Comparison of ENCODE assay signal across 8 cellular contexts in the genomic region with DNA sequence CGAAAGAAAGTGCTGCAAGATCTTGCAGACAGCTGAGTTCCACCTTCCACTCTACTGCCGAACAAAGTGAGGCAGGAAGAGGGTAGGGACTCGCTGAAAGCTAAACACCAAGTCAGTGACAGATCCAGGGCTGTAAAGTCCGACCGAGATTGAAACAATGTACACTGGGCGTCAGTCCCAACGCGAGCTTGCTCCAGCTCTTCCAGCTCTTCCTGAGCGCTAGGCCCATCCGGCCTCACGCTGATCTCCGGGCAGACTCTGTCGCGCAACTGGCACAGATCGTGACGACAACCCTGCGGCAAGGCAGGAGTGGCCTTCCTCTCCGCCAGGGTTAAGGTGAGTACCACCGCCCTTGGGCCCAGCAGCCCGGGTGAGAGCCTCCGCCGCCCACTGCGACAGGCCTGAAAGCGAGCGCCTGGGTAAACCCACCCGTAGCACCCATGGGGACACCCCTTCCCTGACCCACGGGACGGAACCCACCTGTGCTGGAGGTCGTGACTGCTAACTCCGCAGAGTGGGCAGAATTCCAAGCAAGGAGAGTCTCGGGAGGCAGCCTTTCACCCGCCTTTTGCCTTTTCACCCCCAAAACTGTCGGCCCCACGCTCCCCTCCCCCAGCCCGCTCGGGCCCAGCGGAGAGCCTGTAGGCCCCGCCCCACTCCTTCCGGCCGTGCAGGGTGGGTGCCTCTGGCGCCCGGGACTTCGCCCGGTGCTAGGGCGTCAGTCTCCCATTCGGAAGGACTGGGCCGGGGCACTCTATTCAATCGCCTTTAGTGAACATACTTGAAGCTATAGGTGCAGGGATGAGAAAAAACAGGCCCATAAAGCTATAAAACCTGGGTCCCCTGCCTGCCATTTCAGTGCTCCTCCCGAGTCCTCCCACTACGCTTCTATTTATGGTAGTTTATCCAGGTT. TPM values are rescaled to one million over a fixed set of nuclear protein-coding genes. Genes with fewer than 3 reads are reported as not detected.
DNase-seq lines count a peak whose midpoint lies in the region; ATAC-seq and TF ChIP-seq lines count a peak whose summit lies in the region.

A gene (plus strand): TSS at position 275 of the 913 bp plus-strand sequence.
A gene with protein sequence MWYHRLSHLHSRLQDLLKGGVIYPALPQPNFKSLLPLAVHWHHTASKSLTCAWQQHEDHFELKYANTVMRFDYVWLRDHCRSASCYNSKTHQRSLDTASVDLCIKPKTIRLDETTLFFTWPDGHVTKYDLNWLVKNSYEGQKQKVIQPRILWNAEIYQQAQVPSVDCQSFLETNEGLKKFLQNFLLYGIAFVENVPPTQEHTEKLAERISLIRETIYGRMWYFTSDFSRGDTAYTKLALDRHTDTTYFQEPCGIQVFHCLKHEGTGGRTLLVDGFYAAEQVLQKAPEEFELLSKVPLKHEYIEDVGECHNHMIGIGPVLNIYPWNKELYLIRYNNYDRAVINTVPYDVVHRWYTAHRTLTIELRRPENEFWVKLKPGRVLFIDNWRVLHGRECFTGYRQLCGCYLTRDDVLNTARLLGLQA (minus strand): TSS at position 641 of the 913 bp plus-strand sequence. CDS start 67,676 bp downstream, outside the sequence.

- H2AK5ac ChIP-seq in trophoblast cell (ENCODE audit: low read length): no peak within 1 kb of the TSS

- 1 to 38% (median 15%) methylated on average over 33 to 50 of the region's 50 CpGs for WGBS in heart left ventricle, 4 donors
- WGBS in trophoblast cell (ENCODE audit: extremely low coverage, insufficient coverage, insufficient read length): no CpG with 5 or more reads among the region's 50 CpGs

- H3K18ac ChIP-seq in trophoblast cell (ENCODE audit: low read length): peak within 1 kb of the TSS; percentile 80

- no peaks in the 10 kb centered on the region for H3K4me1 Mint-ChIP-seq in type B pancreatic cell (ENCODE audit: unreplicated experiment)

- H3K27ac Mint-ChIP-seq in type B pancreatic cell: peak within 1 kb of the TSS; percentile 92

- DNase-seq in GM03348 (ENCODE audit: low spot score) (peak; percentile 82), HAP-1 (ENCODE audit: low spot score in 2 of 2) (peak; percentile 70 to 88), MG63 (peak; percentile 76), SW 1271 (lab: John Stamatoyannopoulos, UW) (peak; percentile 44 to 51), adipocyte (ENCODE audit: low read depth) (peak; percentile 73), heart left ventricle (peak; percentile 73 to 84 (median 76)), trophoblast cell (peak; percentile 19 to 29), type B pancreatic cell (ENCODE audit: extremely low spot score, unreplicated experiment) (peak; percentile 75)

- peak within 1 kb of the TSS; percentile 58 for H3K4me2 ChIP-seq in trophoblast cell (ENCODE audit: low read length)

- peak; percentile 96 to 99 (median 98) for ATAC-seq in heart left ventricle

- peak within 1 kb of the TSS; percentile 54 for H2BK120ac ChIP-seq in trophoblast cell (ENCODE audit: insufficient read depth, low read length, poor library complexity)

- peak within 1 kb of the TSS; percentile 33 for H2AFZ ChIP-seq in trophoblast cell (ENCODE audit: insufficient read depth, low read length, poor library complexity)

- peak within 1 kb of the TSS; percentile 86 to 98 (median 94) for H3K27ac ChIP-seq in heart left ventricle
- H3K27ac ChIP-seq in trophoblast cell (ENCODE audit: low read depth, low read length): peak within 1 kb of the TSS; percentile 17

- H3K4me1 ChIP-seq in HAP-1 (peaks cover 17% of the 10 kb centered on the region), adipocyte (ENCODE audit: control insufficient read depth, insufficient read depth, low read length) (peaks cover 7% of the 10 kb centered on the region), heart left ventricle (peaks cover 0 to 16% (median 0%) of the 10 kb centered on the region in 12 donors), trophoblast cell (ENCODE audit: control insufficient read depth in 1 of 2, insufficient read depth in 2 of 2, low read length in 2 of 2) (no peaks in the 10 kb centered on the region)

- H3K27me3 ChIP-seq in HAP-1 (ENCODE audit: low read depth) (no peaks in the 10 kb centered on the region), MG63 (no peaks in the 10 kb centered on the region), adipocyte (replicated peaks; ENCODE audit: control insufficient read depth, insufficient read depth, low read length) (no peaks in the 10 kb centered on the region), heart left ventricle (no peaks in the 10 kb centered on the region), trophoblast cell (ENCODE audit: insufficient read depth, low read length) (no peaks in the 10 kb centered on the region)

- in situ Hi-C loops in HAP-1 (cut with MboI; ENCODE audit: low sequenced_read_pairs): no loop called here

- peak within 1 kb of the TSS; percentile 0 for H3K4ac ChIP-seq in trophoblast cell (ENCODE audit: low read depth, low read length)

- intact Hi-C loops in heart left ventricle (cut with DNase I): no loop called here

- H4K8ac ChIP-seq in trophoblast cell (ENCODE audit: low read depth, low read length): peak within 1 kb of the TSS; percentile 86

- TF ChIP-seq CTCF in heart left ventricle (IDR thresholded peaks at IDR 0.05) (no peak), type B pancreatic cell (conservative IDR thresholded peaks at IDR 0.05) (no peak)

- peaks cover 6% of the 10 kb centered on the region for H3K79me1 ChIP-seq in trophoblast cell (ENCODE audit: low read length)

- peak within 1 kb of the TSS; percentile 77 for H3K4me3 ChIP-seq in HAP-1
- peak within 1 kb of the TSS; percentile 67 for H3K4me3 ChIP-seq in MG63
- peak within 1 kb of the TSS; percentile 90 for H3K4me3 ChIP-seq in adipocyte (ENCODE audit: low read length)
- H3K4me3 ChIP-seq in heart left ventricle: peak within 1 kb of the TSS; percentile 32 to 98 (median 73)
- H3K4me3 ChIP-seq in trophoblast cell (ENCODE audit: low read depth, low read length): peak within 1 kb of the TSS; percentile 85

- H3K4me3 Mint-ChIP-seq in type B pancreatic cell: peak within 1 kb of the TSS; percentile 93

- H3K36me3 ChIP-seq in HAP-1 (replicated peaks): no peaks in the 10 kb centered on the region
- peaks cover 5% of the 10 kb centered on the region; the same call in 1 of the 2 replicates for H3K36me3 ChIP-seq in MG63
- H3K36me3 ChIP-seq in adipocyte (ENCODE audit: control insufficient read depth, insufficient read depth, low read length, severe bottlenecking): no peaks in the 10 kb centered on the region
- no peaks in the 10 kb centered on the region for H3K36me3 ChIP-seq in heart left ventricle
- peaks cover 0 to 2% of the 10 kb centered on the region in 2 experiments for H3K36me3 ChIP-seq in trophoblast cell (ENCODE audit: control insufficient read depth in 1 of 2, insufficient read depth in 2 of 2, low read length in 2 of 2)

- peaks cover 12% of the 10 kb centered on the region for H3K36me3 Mint-ChIP-seq in type B pancreatic cell

- peaks cover 4% of the 10 kb centered on the region for H3K79me2 ChIP-seq in trophoblast cell (ENCODE audit: control insufficient read depth, insufficient read depth, low read length, poor library complexity)

- H3K9me3 ChIP-seq in HAP-1: no peaks in the 10 kb centered on the region
- no peaks in the 10 kb centered on the region for H3K9me3 ChIP-seq in MG63
- peaks cover 3% of the 10 kb centered on the region for H3K9me3 ChIP-seq in adipocyte (ENCODE audit: control insufficient read depth, low read length)
- peaks cover 0 to 3% (median 0%) of the 10 kb centered on the region in 12 donors for H3K9me3 ChIP-seq in heart left ventricle
- no peaks in the 10 kb centered on the region for H3K9me3 ChIP-seq in trophoblast cell (ENCODE audit: insufficient read depth, low read depth, low read length)

- H2BK5ac ChIP-seq in trophoblast cell (ENCODE audit: low read depth, low read length, poor library complexity): no peak within 1 kb of the TSS

- no peak for TF ChIP-seq POLR2A in heart left ventricle (IDR thresholded peaks at IDR 0.05)

- peak within 1 kb of the TSS; percentile 87 for H4K12ac ChIP-seq in trophoblast cell (ENCODE audit: low read depth, low read length)

- peaks cover 3% of the 10 kb centered on the region for H3K9me3 Mint-ChIP-seq in type B pancreatic cell

- H2BK12ac ChIP-seq in trophoblast cell (ENCODE audit: low read length): no peak within 1 kb of the TSS

- H3K9ac ChIP-seq in adipocyte (ENCODE audit: low read length): peak within 1 kb of the TSS; percentile 94
- peak within 1 kb of the TSS; percentile 95 for H3K9ac ChIP-seq in trophoblast cell (ENCODE audit: low read length)

- H3K27me3 Mint-ChIP-seq in type B pancreatic cell: no peaks in the 10 kb centered on the region

- peak within 1 kb of the TSS; percentile 7 for H4K91ac ChIP-seq in trophoblast cell (ENCODE audit: low read depth, low read length)

- H3K14ac ChIP-seq in trophoblast cell (ENCODE audit: low read length): peak within 1 kb of the TSS; percentile 36

- H3K23ac ChIP-seq in trophoblast cell (ENCODE audit: low read length): no peak within 1 kb of the TSS

RNA-seq across cellular contexts. Expression of the first gene that starts in this region (rescaled TPM):
- total RNA-seq in MG63 (2014; rRNA removed; shearing (Covaris generic); ENCODE audit: low replicate concordance): 0.10 TPM in 2 replicates
- 1 to 10 TPM in 4 of 9 donors, under 1 TPM in 5; 0.60 to 2.3 (median 0.98) TPM for total RNA-seq in heart left ventricle
- under 1 TPM; 0.34 to 0.53 TPM for polyA plus RNA-seq in heart left ventricle
- polyA plus RNA-seq in trophoblast cell (2013): 0.32 and 0.36 TPM in 2 replicates
- total RNA-seq in type B pancreatic cell (ENCODE audit: low replicate concordance): 0.55 and 0.94 TPM in 2 replicates

RNA-seq across cellular contexts. Expression of the second gene that starts in this region (rescaled TPM):
- total RNA-seq in MG63 (2014; rRNA removed; shearing (Covaris generic); ENCODE audit: low replicate concordance): 7.3 and 16.2 TPM in 2 replicates
- total RNA-seq in heart left ventricle: 10 to 100 TPM; 27.9 to 55.4 (median 42.9) TPM
- polyA plus RNA-seq in heart left ventricle: 10 to 100 TPM; 10.8 to 16.4 TPM
- polyA plus RNA-seq in trophoblast cell (2013): 7.6 and 8.2 TPM in 2 replicates
- total RNA-seq in type B pancreatic cell (ENCODE audit: low replicate concordance): 15.1 and 18.5 TPM in 2 replicates

Comparison
In these comparisons a context has a peak if more than half of its experiments do, and no peak if none do; other contexts are left out.
1. Peak in every context shown above with its lines: DNase-seq, ATAC-seq, H3K4me3 ChIP-seq and H3K27ac ChIP-seq.
2. DNase-seq: peak in every context shown above with its lines; median percentile 82 in GM03348; 79 in HAP-1; 76 in MG63; 76 in heart left ventricle; 75 in type B pancreatic cell; 73 in adipocyte; 48 in SW 1271; 24 in trophoblast cell.